Comparison of ENCODE assay signal across 16 cellular contexts in genomic region chr1:63269571-63269970, GRCh38. TPM values are rescaled to one million over a fixed set of nuclear protein-coding genes. Genes with fewer than 3 reads are reported as not detected.
DNase-seq lines count a peak whose midpoint lies in the region; ATAC-seq and TF ChIP-seq lines count a peak whose summit lies in the region.
"Had no signal": no experiment of that assay in that cellular context is flagged by ENCODE, and none has a peak within 500 bp of the region (broad histone marks: within the 10 kb centered on the region; RNA-seq: fewer than 3 reads in every experiment).

No MANE protein-coding gene starts in this region.

- intact Hi-C loops in A673 (cut with micrococcal nuclease; ENCODE audit: unreplicated experiment) (no loop called here), posterior vena cava (cut with DNase I) (no loop called here)

- no peak overlapping the region for H3K4ac ChIP-seq in mesendoderm (ENCODE audit: low read depth, low read length)

- H3K4me1 Mint-ChIP-seq in neural crest cell = peaks cover 15% of the 10 kb centered on the region

- H4K8ac ChIP-seq in mesendoderm (ENCODE audit: low read depth, low read length) = no peak overlapping the region

- no peaks in the 10 kb centered on the region for H3K9me3 ChIP-seq in A673 (ENCODE audit: low read depth, low read length, poor library complexity, severe bottlenecking)
- H3K9me3 ChIP-seq: BLaER1 treated with 17β-estradiol and CSF1 and Interleukin-3, amounts not matched to agents 10 nM and 100 nM had no signal

- H3K4me1 ChIP-seq in A673 (ENCODE audit: insufficient read depth, low read length, poor library complexity, severe bottlenecking) (peaks cover 15% of the 10 kb centered on the region), mesendoderm (ENCODE audit: control insufficient read depth, low read depth, low read length) (no peaks in the 10 kb centered on the region)
- H3K4me1 ChIP-seq: BLaER1 treated with 17β-estradiol and CSF1 and Interleukin-3, amounts not matched to agents 10 nM and 100 nM had no signal

- no peak overlapping the region for H3K4me3 Mint-ChIP-seq in neural crest cell

- no peak overlapping the region for H3K27ac ChIP-seq in A673 (ENCODE audit: low read depth, low read length, poor library complexity, severe bottlenecking)
- H3K27ac ChIP-seq in VCaP = peak overlapping the region; percentile 53
- no peak overlapping the region for H3K27ac ChIP-seq in mesendoderm (ENCODE audit: low read depth, low read length)
- H3K27ac ChIP-seq: BLaER1 treated with 17β-estradiol and CSF1 and Interleukin-3, amounts not matched to agents 10 nM and 100 nM had no signal

- H3K36me3 Mint-ChIP-seq in neural crest cell (ENCODE audit: low read depth) = no peaks in the 10 kb centered on the region

- H3K56ac ChIP-seq in mesendoderm (ENCODE audit: low read length) = no peak overlapping the region

- H3K27me3 Mint-ChIP-seq in neural crest cell (ENCODE audit: low read depth) = no peaks in the 10 kb centered on the region

- H3K9me3 Mint-ChIP-seq in neural crest cell = no peaks in the 10 kb centered on the region

- no TSS peak for BruUV-seq in A673 (replicated peaks; lab: Mats Ljungman, UMichigan)

- peak overlapping the region; percentile 9 for H3K4me3 ChIP-seq in A673 (ENCODE audit: low read depth, low read length, poor library complexity, severe bottlenecking)
- H3K4me3 ChIP-seq in LNCaP clone FGC (ENCODE audit: low read depth, low read length) = peak overlapping the region; percentile 24; the same call in 1 of the 2 replicates
- H3K4me3 ChIP-seq in mesendoderm (ENCODE audit: low read length) = no peak overlapping the region
- H3K4me3 ChIP-seq: BLaER1 treated with 17β-estradiol and CSF1 and Interleukin-3, amounts not matched to agents 10 nM and 100 nM had no signal

- POLR2A ChIA-PET in A673 (lab: Charles Lee; ENCODE audit: low non-redundant PET) = no interaction called here

- no peaks in the 10 kb centered on the region for H3K79me2 ChIP-seq in mesendoderm (ENCODE audit: control insufficient read depth, insufficient read depth, low read length)

- no peak overlapping the region for H2AK5ac ChIP-seq in mesendoderm (ENCODE audit: low read length)

- CTCF ChIA-PET in A673 (lab: Charles Lee) = no interaction called here

- H2BK5ac ChIP-seq in mesendoderm (ENCODE audit: low read length) = no peak overlapping the region

- no peak overlapping the region for H3K4me2 ChIP-seq in mesendoderm (ENCODE audit: low read length)
- H3K4me2 ChIP-seq: BLaER1 treated with 17β-estradiol and CSF1 and Interleukin-3, amounts not matched to agents 10 nM and 100 nM had no signal

- no peak overlapping the region for H2BK120ac ChIP-seq in mesendoderm (ENCODE audit: low read depth, low read length)

- no peak overlapping the region for H3K9ac ChIP-seq in mesendoderm (ENCODE audit: low read length)
- H3K9ac ChIP-seq: BLaER1 treated with 17β-estradiol and CSF1 and Interleukin-3, amounts not matched to agents 10 nM and 100 nM had no signal

- H3K36me3 ChIP-seq in A673 (ENCODE audit: insufficient read depth, low read length, poor library complexity, severe bottlenecking) (no peaks in the 10 kb centered on the region), mesendoderm (ENCODE audit: control insufficient read depth, insufficient read depth, low read length) (no peaks in the 10 kb centered on the region)
- H3K36me3 ChIP-seq: BLaER1 treated with 17β-estradiol and CSF1 and Interleukin-3, amounts not matched to agents 10 nM and 100 nM had no signal

- no peak overlapping the region for H3K18ac ChIP-seq in mesendoderm (ENCODE audit: low read length)

- H4K5ac ChIP-seq in mesendoderm (ENCODE audit: low read length) = no peak overlapping the region

- no peak overlapping the region for H3K23ac ChIP-seq in mesendoderm (ENCODE audit: low read length)

- WGBS in mesendoderm (ENCODE audit: extremely low coverage, insufficient coverage, low lambda C conversion rate) = no CpG with 5 or more reads among the region's 3 CpGs

- DNase-seq in A673 (ENCODE audit: low spot score) = no peak
- DNase-seq in LNCaP clone FGC (ENCODE audit: low read depth) = peak; percentile 46
- no peak for DNase-seq in neural crest cell (ENCODE audit: low read depth, low spot score)
- no peak for DNase-seq in posterior vena cava (ENCODE audit: low spot score)
- DNase-seq in GDM1 (lab: John Stamatoyannopoulos, UW) = no peak
- DNase-seq in mesendoderm = no peak
- DNase-seq: KBM-7, NCI-H1092 treated with DMSO at 0.1 percent for 48 hours, NCI-H187, NCI-H2171, NCI-H510A had no signal

- peak overlapping the region; percentile 32 for H3K27ac Mint-ChIP-seq in neural crest cell (ENCODE audit: unreplicated experiment)

- TF ChIP-seq CTCF in A673 (conservative IDR thresholded peaks at IDR 0.05; ENCODE audit: low read depth, low read length) = no peak
- no peak for TF ChIP-seq CTCF in LNCaP clone FGC (IDR thresholded peaks at IDR 0.05; ENCODE audit: control insufficient read depth, extremely low read depth, insufficient read depth)
- TF ChIP-seq CTCF in VCaP (conservative IDR thresholded peaks at IDR 0.05) = no peak
- no peak for TF ChIP-seq CTCF in neural crest cell (conservative IDR thresholded peaks at IDR 0.05)

- no peak for ATAC-seq in HG02610 (IDR thresholded peaks at IDR 0.05; ENCODE audit: unreplicated experiment)
- ATAC-seq: HCT116 had no signal

- H3K79me1 ChIP-seq in mesendoderm (ENCODE audit: low read length) = no peaks in the 10 kb centered on the region

- H2BK15ac ChIP-seq in mesendoderm (replicated peaks; ENCODE audit: low read depth) = no peak overlapping the region

- no peaks in the 10 kb centered on the region for H3K27me3 ChIP-seq in A673 (replicated peaks; ENCODE audit: insufficient read depth, low read depth, low read length, poor library complexity)
- no peaks in the 10 kb centered on the region for H3K27me3 ChIP-seq in mesendoderm (ENCODE audit: insufficient read depth, low read length, poor library complexity)
- H3K27me3 ChIP-seq: BLaER1 treated with 17β-estradiol and CSF1 and Interleukin-3, amounts not matched to agents 10 nM and 100 nM had no signal

RNA-seq across cellular contexts. Expression of gene FOXD3, which starts 52.8 kb away (rescaled TPM):
- 4.5 and 4.7 TPM in 2 replicates for total RNA-seq in A673 (2021)
- 42.5 and 46.9 TPM in 2 replicates for total RNA-seq in neural crest cell
- total RNA-seq in posterior vena cava = under 1 TPM; 0.14 to 0.19 TPM
- 2.7 TPM for polyA plus RNA-seq in mesendoderm (2013, experiment 1 of 2)
- polyA plus RNA-seq in mesendoderm (2013, experiment 2 of 2) = 3.4 TPM
- total RNA-seq: T-helper 1 cell treated with Interleukin-12 subunit alpha and Interleukin-12 subunit beta and Interleukin-4 antibody, amounts not matched to agents 30 ng/mL and 1 ng/mL, for 36 hours had no signal
